Comparison of ENCODE assay signal across 1 cellular context in the genomic region with DNA sequence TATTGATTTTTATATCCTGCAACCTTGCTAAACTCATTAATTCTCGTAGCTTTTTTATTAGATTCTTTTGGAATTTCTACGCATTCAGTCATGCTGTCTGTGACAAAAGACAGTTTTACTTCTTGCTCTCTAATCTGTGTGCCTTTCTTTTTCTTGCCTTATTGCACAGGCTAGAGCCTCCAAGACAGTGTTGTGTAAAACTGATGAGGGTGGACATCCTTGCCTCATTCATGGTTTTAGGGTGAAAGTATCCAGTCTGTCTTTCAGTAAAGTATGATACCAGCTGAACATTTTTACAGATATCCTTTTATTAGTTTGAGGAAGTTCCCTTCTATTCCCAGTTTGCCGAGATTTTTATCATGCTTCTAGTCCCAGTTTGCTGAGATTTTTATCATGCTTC.
A peak's percentile ranks its signal among the peaks of the same experiment; 100 is the strongest.
TF ChIP-seq lines count a peak whose summit lies in the region.

No MANE protein-coding gene starts in this region.

TF ChIP-seq in HepG2, 621 proteins besides CTCF, POLR2A, EP300 and RAD21:
- TF ChIP-seq PRDM4 (CRISPR knock-in tag; IDR thresholded peaks at IDR 0.05; ENCODE audit: borderline replicate concordance) (no peak), ZMYM2 (CRISPR knock-in tag; IDR thresholded peaks at IDR 0.05) (peak; percentile 63; the same call in 1 of the 2 replicates), ZNF501 (CRISPR knock-in tag; IDR thresholded peaks at IDR 0.05) (no peak), ZNF766 (CRISPR knock-in tag; IDR thresholded peaks at IDR 0.05; ENCODE audit: borderline replicate concordance) (no peak), ZNF280D (CRISPR knock-in tag; IDR thresholded peaks at IDR 0.05) (peak; percentile 71; the same call in 1 of the 2 replicates), NFE2L1 (CRISPR knock-in tag; IDR thresholded peaks at IDR 0.05; ENCODE audit: borderline replicate concordance) (no peak), SKI (IDR thresholded peaks at IDR 0.05; ENCODE audit: partially characterized antibody) (no peak)
